Comparison of ENCODE assay signal across 16 cellular contexts in genomic region chr5:89120719-89121118, GRCh38.
DNase-seq lines count a peak whose midpoint lies in the region; FAIRE-seq and TF ChIP-seq lines count a peak whose summit lies in the region.
"Had no signal": no experiment of that assay in that cellular context is flagged by ENCODE, and none has a peak within 500 bp of the region (broad histone marks: within the 10 kb centered on the region; RNA-seq: fewer than 3 reads in every experiment).

No MANE protein-coding gene starts in this region.

- H3K27me3 ChIP-seq in neutrophil (no peaks in the 10 kb centered on the region), SJCRH30 (no peaks in the 10 kb centered on the region)
- H3K27me3 ChIP-seq: dorsolateral prefrontal cortex had no signal

- H3K36me3 ChIP-seq in neutrophil (no peaks in the 10 kb centered on the region), SJCRH30 (no peaks in the 10 kb centered on the region)

- H3K4me3 ChIP-seq in foreskin fibroblast (ENCODE audit: low read depth in 1 of 2, low read length in 2 of 2) (no peak overlapping the region), neutrophil (ENCODE audit: low read depth in 1 of 2, low read length in 1 of 2) (peak overlapping the region; percentile 2 to 44), SJCRH30 (no peak overlapping the region)
- H3K4me3 ChIP-seq: dorsolateral prefrontal cortex had no signal

- DNase-seq in GM12891 (ENCODE audit: insufficient read length, low spot score) (no peak), SKM-1 treated with dmso at 0.1 percent for 144 hours (lab: John Stamatoyannopoulos, UW; ENCODE audit: unreplicated experiment) (peak; percentile 88), foreskin fibroblast (peak; percentile 19 to 47), NCI-H69 (lab: John Stamatoyannopoulos, UW) (no peak), SJCRH30 (no peak), T-helper 1 cell (no peak), occipital lobe (lab: John Stamatoyannopoulos, UW) (no peak)
- DNase-seq: activated CD4-positive, alpha-beta T cell treated with anti-CD3 and anti-CD28 coated beads for 36 hours; activated T-cell treated with anti-CD3 and anti-CD28 coated beads, Interleukin-2, amount 50 U/mL, for 4 hours; DND-41; NCI-H1436 treated with DMSO at 0.1 percent for 48 hours; stimulated activated CD4-positive, alpha-beta T cell treated with anti-CD3 and anti-CD28 coated beads, Interleukin-4, amount 100 ng/mL, for 4 hours; stimulated activated naive CD4-positive, alpha-beta T cell had no signal

- no peaks in the 10 kb centered on the region for H3K9me3 ChIP-seq in neutrophil
- H3K9me3 ChIP-seq in SJCRH30 (replicated peaks) = no peaks in the 10 kb centered on the region

- TF ChIP-seq CTCF in foreskin fibroblast (IDR thresholded peaks at IDR 0.05; ENCODE audit: low read depth, low read length) (no peak), neutrophil (IDR thresholded peaks at IDR 0.05) (no peak)

- H3K4me1 ChIP-seq in neutrophil (ENCODE audit: control insufficient read depth in 1 of 2, insufficient read depth in 1 of 2, low read depth in 1 of 2, low read length in 1 of 2) (peaks cover 23 to 49% of the 10 kb centered on the region in 2 experiments), SJCRH30 (no peaks in the 10 kb centered on the region; the same call in 1 of the 2 replicates)

- FAIRE-seq in GM12891 (lab: Jason Lieb, UNC) = peak; percentile 48
- FAIRE-seq: GM12892 had no signal

- TF ChIP-seq POLR2A in GM12891 (IDR thresholded peaks at IDR 0.05; ENCODE audit: low read depth, low read length) = no peak

- H3K27ac ChIP-seq in neutrophil = peak overlapping the region; percentile 83
- H3K27ac ChIP-seq in SJCRH30 = no peak overlapping the region
- H3K27ac ChIP-seq: dorsolateral prefrontal cortex had no signal

TF ChIP-seq in GM12891, 5 proteins besides CTCF, POLR2A, EP300 and RAD21:
- no peak for TF ChIP-seq SPI1 (IDR thresholded peaks at IDR 0.05; ENCODE audit: low read depth, low read length)
- TF ChIP-seq TAF1 (IDR thresholded peaks at IDR 0.05; ENCODE audit: low read depth, low read length) = no peak

Comparison
In these comparisons a context has a peak if more than half of its experiments do, and no peak if none do; other contexts are left out.
1. DNase-seq: peak in SKM-1 treated with dmso at 0.1 percent for 144 hours (single experiment) and foreskin fibroblast (2 of 2); none in GM12891 (single experiment), NCI-H69 (single experiment), SJCRH30 (0 of 2), T-helper 1 cell (0 of 5) and occipital lobe (single experiment).
2. H3K4me3 ChIP-seq: peak in neutrophil (2 of 2); none in foreskin fibroblast (0 of 2) and SJCRH30 (single experiment).